In genomic region chr1:62433861-62434611, GRCh38 we compare ENCODE assay signal across 9 cellular contexts. TPM values are rescaled to one million over a fixed set of nuclear protein-coding genes. Genes with fewer than 3 reads are reported as not detected.
DNase-seq lines count a peak whose midpoint lies in the region; ATAC-seq and TF ChIP-seq lines count a peak whose summit lies in the region.
"Had no signal": no experiment of that assay in that cellular context is flagged by ENCODE, and none has a peak within 500 bp of the region (broad histone marks: within the 10 kb centered on the region; RNA-seq: fewer than 3 reads in every experiment).

No MANE protein-coding gene starts in this region.

- H3K27ac ChIP-seq in VCaP, result no peak overlapping the region

- H3K27me3 Mint-ChIP-seq in mesothelial cell of epicardium (ENCODE audit: low read depth), result peaks cover 3% of the 10 kb centered on the region

- ATAC-seq in HG03108 (IDR thresholded peaks at IDR 0.05; ENCODE audit: unreplicated experiment), result no peak
- no peak for ATAC-seq in activated CD4-positive, CD25-positive, alpha-beta regulatory T cell treated with anti-CD3 and anti-CD28 coated beads, Interleukin-2, amount 50 U/mL, for 24 hours

- 0 out of 2 replicates have a peak, but pooled peaks have one; percentile 15 for TF ChIP-seq CTCF in VCaP (conservative IDR thresholded peaks at IDR 0.05)
- no peak for TF ChIP-seq CTCF in mesothelial cell of epicardium (IDR thresholded peaks at IDR 0.05; ENCODE audit: unreplicated experiment)

- H3K4me3 Mint-ChIP-seq in mesothelial cell of epicardium, result peak overlapping the region; percentile 31

- peak; percentile 27 for DNase-seq in DMS53 (lab: John Stamatoyannopoulos, UW)
- no peak for DNase-seq in DMS53 treated with DMSO at 0.1 percent for 48 hours (lab: John Stamatoyannopoulos, UW; ENCODE audit: unreplicated experiment)
- DNase-seq in HCEC 1CT, result peak; percentile 21
- DNase-seq in mesothelial cell of epicardium (ENCODE audit: low spot score in 2 of 2, unreplicated experiment in 2 of 2), result no peak
- DNase-seq in stimulated activated CD4-positive, alpha-beta T cell treated with anti-CD3 and anti-CD28 coated beads, Interleukin-2, amount 100 ng/mL, for 48 hours, result no peak
- DNase-seq: NCI-H1105 treated with DMSO at 0.1 percent for 48 hours had no signal

- H3K27ac Mint-ChIP-seq in mesothelial cell of epicardium, result peak overlapping the region; percentile 45

- H3K36me3 Mint-ChIP-seq in mesothelial cell of epicardium, result no peaks in the 10 kb centered on the region

- H3K9me3 Mint-ChIP-seq in mesothelial cell of epicardium, result no peaks in the 10 kb centered on the region

- peaks cover 20% of the 10 kb centered on the region for H3K4me1 Mint-ChIP-seq in mesothelial cell of epicardium

RNA-seq across cellular contexts. Expression of gene USP1, which starts 2.8 kb away (rescaled TPM):
- total RNA-seq in mesothelial cell of epicardium, result 24.4 to 25.1 TPM (median 24.8 TPM) in 3 replicates

Comparison
In these comparisons a context has a peak if more than half of its experiments do, and no peak if none do; other contexts are left out.
1. DNase-seq: peak in DMS53 (single experiment) and HCEC 1CT (single experiment); none in DMS53 treated with DMSO at 0.1 percent for 48 hours (single experiment), mesothelial cell of epicardium (0 of 2) and stimulated activated CD4-positive, alpha-beta T cell treated with anti-CD3 and anti-CD28 coated beads, Interleukin-2, amount 100 ng/mL, for 48 hours (0 of 2).